Comparison of ENCODE assay signal across 7 cellular contexts in the genomic region with DNA sequence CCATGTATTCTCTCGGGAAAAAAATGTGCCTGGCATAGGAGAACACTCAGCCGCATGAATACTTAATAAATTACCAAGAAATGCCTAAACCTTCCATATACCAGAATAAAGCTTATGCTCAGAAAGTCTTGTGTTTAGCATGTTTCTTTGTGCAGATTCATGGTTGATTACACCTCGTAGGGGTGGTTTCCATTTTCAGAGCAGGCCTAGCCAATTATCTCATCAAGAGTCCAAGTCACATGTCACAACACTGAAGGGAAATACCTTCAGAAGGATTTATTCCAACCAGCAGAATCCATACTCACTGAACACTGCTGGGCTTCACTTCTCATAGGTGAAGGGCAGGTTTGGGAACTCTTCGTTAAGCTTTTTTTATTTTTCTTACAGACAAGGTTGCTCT.
"Had no signal": no experiment of that assay in that cellular context is flagged by ENCODE, and none has a peak within 500 bp of the region (broad histone marks: within the 10 kb centered on the region; RNA-seq: fewer than 3 reads in every experiment).

No MANE protein-coding gene starts in this region.

- DNase-seq: H9, HCEC 1CT had no signal

- H3K4me2 ChIP-seq: GM23338 had no signal

- FAIRE-seq: H1, H54, HepG2 had no signal

- ATAC-seq: GM23338, HepG2 had no signal

- H2AFZ ChIP-seq: GM23338 had no signal

- H3K27ac ChIP-seq: HL-60 had no signal

- H3K4me3 ChIP-seq: GM23338 had no signal
